Comparison of ENCODE assay signal across 8 cellular contexts in the genomic region with DNA sequence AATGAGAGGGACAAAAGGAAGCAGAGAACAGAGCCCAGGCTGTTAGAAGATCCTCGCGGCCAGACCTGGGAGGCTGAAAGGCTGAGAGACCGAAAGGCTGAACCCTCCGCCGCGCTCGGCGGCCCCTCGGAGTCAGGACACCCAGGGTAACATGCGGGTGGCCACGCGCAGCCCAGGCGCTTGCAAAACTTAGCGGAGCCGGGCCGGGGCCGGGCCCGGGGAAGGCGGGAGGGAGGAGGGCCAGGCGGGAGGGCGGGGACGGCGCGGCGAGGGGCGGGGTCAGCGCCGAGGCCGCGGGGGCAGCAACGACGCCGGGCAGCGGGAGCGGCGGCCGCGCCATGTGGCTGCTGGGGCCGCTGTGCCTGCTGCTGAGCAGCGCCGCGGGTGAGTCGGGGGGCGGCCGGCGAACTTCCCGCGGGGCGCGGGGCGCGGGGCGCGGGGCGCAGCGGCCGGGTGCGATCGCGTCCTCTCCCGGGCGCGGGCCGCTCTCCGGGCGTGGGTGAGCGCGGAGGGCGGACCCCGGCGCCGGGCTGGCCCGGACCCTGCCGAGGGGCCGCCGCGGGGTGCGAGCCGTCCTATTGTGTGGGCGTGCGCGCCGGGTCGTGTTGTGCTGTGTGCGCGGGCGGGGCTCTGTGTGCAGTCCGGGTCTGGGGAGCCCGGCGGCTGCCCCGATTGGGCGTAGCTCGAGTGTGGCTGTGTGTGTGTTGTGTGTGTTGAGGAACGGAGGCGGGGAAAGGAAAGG. TPM values are rescaled to one million over a fixed set of nuclear protein-coding genes. Genes with fewer than 3 reads are reported as not detected.
DNase-seq lines count a peak whose midpoint lies in the region; ATAC-seq and TF ChIP-seq lines count a peak whose summit lies in the region.

TSS of gene LDLRAD3 (plus strand) at position 302 of the 742 bp plus-strand sequence. CDS start at position 339, 37 bp downstream.

- CTCF ChIA-PET in Calu3 (lab: Charles Lee) = no interaction called here

- H3K4me3 Mint-ChIP-seq in Calu3 (ENCODE audit: low read depth, unreplicated experiment) = peak within 1 kb of the TSS; percentile 96
- H3K4me3 Mint-ChIP-seq in IgD-negative memory B cell = peak within 1 kb of the TSS; percentile 75 to 95 (median 84)

- peak; percentile 64 for ATAC-seq in GM21526 (IDR thresholded peaks at IDR 0.05; ENCODE audit: low FRiP score, unreplicated experiment)

- in situ Hi-C loops in SK-MEL-5 (cut with HindIII; ENCODE audit: low pct_unique_long_range_greater_than_20kb, low sequenced_read_pairs) = no loop called here

- H3K9me3 ChIP-seq in ascending aorta (no peaks in the 10 kb centered on the region), right atrium auricular region (no peaks in the 10 kb centered on the region)

- intact Hi-C loops in Calu3 (cut with micrococcal nuclease; ENCODE audit: unreplicated experiment) (loop anchor here (10.0 kb wide), 3 partner anchors 119 to 309 kb away; no protein-coding TSS in a partner anchor), ascending aorta (cut with DNase I) (loop anchor here (5.0 to 10.0 kb wide), 3 partner anchors 63 to 329 kb away; partner anchors contain the start of gene FJX1), posterior cingulate gyrus (cut with DNase I) (no loop called here)

- peaks cover 19% of the 10 kb centered on the region for H3K4me1 Mint-ChIP-seq in Calu3 (ENCODE audit: low read depth, unreplicated experiment)
- peaks cover 0 to 9% (median 8%) of the 10 kb centered on the region in 3 donors for H3K4me1 Mint-ChIP-seq in IgD-negative memory B cell

- H3K9me3 Mint-ChIP-seq in Calu3 (ENCODE audit: low read depth, unreplicated experiment) = no peaks in the 10 kb centered on the region
- H3K9me3 Mint-ChIP-seq in IgD-negative memory B cell = no peaks in the 10 kb centered on the region

- H3K27ac Mint-ChIP-seq in Calu3 (ENCODE audit: unreplicated experiment) (peak within 1 kb of the TSS; percentile 85), IgD-negative memory B cell (no peak within 1 kb of the TSS)

- H3K36me3 Mint-ChIP-seq in Calu3 (ENCODE audit: insufficient read depth, unreplicated experiment) (peaks cover 25% of the 10 kb centered on the region), IgD-negative memory B cell (no peaks in the 10 kb centered on the region)

- no TSS peak for BruUV-seq in Calu3 (replicated peaks; lab: Mats Ljungman, UMichigan)

- H3K27ac ChIP-seq in ascending aorta (peak within 1 kb of the TSS; percentile 38 to 43), right atrium auricular region (peak within 1 kb of the TSS; percentile 42 to 49)

- H3K27me3 ChIP-seq in ascending aorta (no peaks in the 10 kb centered on the region), right atrium auricular region (no peaks in the 10 kb centered on the region)

- H3K27me3 Mint-ChIP-seq in Calu3 (ENCODE audit: unreplicated experiment) (peaks cover 11% of the 10 kb centered on the region), IgD-negative memory B cell (peaks cover 27% of the 10 kb centered on the region)

- DNase-seq in Calu3 (peak; percentile 70), SK-MEL-5 (ENCODE audit: low read depth, low spot score) (peak; percentile 79), ascending aorta (ENCODE audit: low spot score in 2 of 2) (peak in 1 of 2 donors; percentile 82), right atrium auricular region (ENCODE audit: low spot score) (peak; percentile 80), posterior cingulate gyrus (peak; percentile 51 to 94 (median 64)), AML-193 (lab: John Stamatoyannopoulos, UW) (no peak)

- no peaks in the 10 kb centered on the region for H3K36me3 ChIP-seq in ascending aorta
- H3K36me3 ChIP-seq in right atrium auricular region = no peaks in the 10 kb centered on the region

- peaks cover 0 to 3% of the 10 kb centered on the region in 2 donors for H3K4me1 ChIP-seq in ascending aorta
- H3K4me1 ChIP-seq in right atrium auricular region = peaks cover 0 to 15% of the 10 kb centered on the region in 2 donors

- no peak for TF ChIP-seq CTCF in Calu3 (IDR thresholded peaks at IDR 0.05; ENCODE audit: unreplicated experiment)
- no peak for TF ChIP-seq CTCF in ascending aorta (IDR thresholded peaks at IDR 0.05)
- TF ChIP-seq CTCF in right atrium auricular region (IDR thresholded peaks at IDR 0.05) = no peak

- H3K4me3 ChIP-seq in ascending aorta = peak within 1 kb of the TSS; percentile 73 to 82
- H3K4me3 ChIP-seq in right atrium auricular region = peak within 1 kb of the TSS; percentile 57 to 59

RNA-seq across cellular contexts. Expression of gene LDLRAD3, which starts in this region (rescaled TPM):
- total RNA-seq in Calu3 (2022) (10.9 and 16.2 TPM in 2 replicates), ascending aorta (21.6 TPM), right atrium auricular region (1 to 10 TPM; 3.6 to 7.0 TPM)
- polyA plus RNA-seq in IgD-negative memory B cell = not detected
- total RNA-seq in SK-MEL-5 (2014; rRNA removed; shearing (Covaris generic)) = 28.6 and 30.0 TPM in 2 replicates
- polyA plus RNA-seq in SK-MEL-5 (2015; cell fraction: cytosol; rRNA removed) = 80.0 and 103 TPM in 2 replicates
- 27.7 and 30.2 TPM in 2 replicates for polyA plus RNA-seq in SK-MEL-5 (2015; cell fraction: nucleus; rRNA removed)

Comparison
In these comparisons a context has a peak if more than half of its experiments do, and no peak if none do; other contexts are left out.
1. DNase-seq: peak in Calu3 (single experiment), SK-MEL-5 (single experiment), right atrium auricular region (single experiment) and posterior cingulate gyrus (10 of 10); none in AML-193 (0 of 2).